In genomic region chr3:184298759-184299487, GRCh38 we compare ENCODE assay signal across 8 cellular contexts. TPM values are rescaled to one million over a fixed set of nuclear protein-coding genes. Genes with fewer than 3 reads are reported as not detected.
DNase-seq lines count a peak whose midpoint lies in the region; ATAC-seq and TF ChIP-seq lines count a peak whose summit lies in the region.

TSS of gene PSMD2 (plus strand) at chr3:184299241. CDS start at chr3:184299267, 26 bp downstream.

- H3K4me3 Mint-ChIP-seq in immature natural killer cell = peak within 1 kb of the TSS; percentile 92 to 97 (median 92)

- H3K27me3 Mint-ChIP-seq in immature natural killer cell (ENCODE audit: low read depth in 3 of 3) = peaks cover 0 to 6% (median 2%) of the 10 kb centered on the region in 3 donors

- H3K27ac ChIP-seq in caudate nucleus (ENCODE audit: low read depth, low read length) = peak within 1 kb of the TSS; percentile 77

- no peak for TF ChIP-seq CTCF in AG09319 (IDR thresholded peaks at IDR 0.05; ENCODE audit: low read depth, low read length)

- peak; percentile 93 for ATAC-seq in GM19035 (IDR thresholded peaks at IDR 0.05; ENCODE audit: unreplicated experiment)
- peak; percentile 92 for ATAC-seq in HG03342 (IDR thresholded peaks at IDR 0.05; ENCODE audit: unreplicated experiment)

- no peaks in the 10 kb centered on the region for H3K9me3 Mint-ChIP-seq in immature natural killer cell

- H3K27ac Mint-ChIP-seq in immature natural killer cell = peak within 1 kb of the TSS; percentile 84 to 96 (median 91)

- peak; percentile 90 for DNase-seq in AG09319 (ENCODE audit: extremely low read depth, low read depth)
- DNase-seq in NCI-H345 treated with DMSO at 0.1 percent for 48 hours (lab: John Stamatoyannopoulos, UW; ENCODE audit: unreplicated experiment) = peak; percentile 96
- peak; percentile 96 to 98 (median 98) for DNase-seq in activated CD4-positive, CD25-positive, alpha-beta regulatory T cell (lab: John Stamatoyannopoulos, UW)
- DNase-seq in caudate nucleus (lab: John Stamatoyannopoulos, UW) = peak; percentile 44 to 99 (median 94)
- DNase-seq in immature natural killer cell = peak; percentile 96 to 97 (median 96)
- DNase-seq in smooth muscle cell of the brain vasculature (ENCODE audit: low read depth, low spot score) = peak; percentile 90

- H3K36me3 Mint-ChIP-seq in immature natural killer cell = peaks cover 3 to 26% (median 13%) of the 10 kb centered on the region in 3 donors

- H3K4me1 Mint-ChIP-seq in immature natural killer cell = peaks cover 22 to 41% of the 10 kb centered on the region in 2 donors

RNA-seq across cellular contexts. Expression of gene PSMD2, which starts in this region (rescaled TPM):
- polyA plus RNA-seq in immature natural killer cell = 100 to 1,000 TPM; 169 to 295 (median 250) TPM

Comparison
In these comparisons a context has a peak if more than half of its experiments do, and no peak if none do; other contexts are left out.
1. Peak in every context shown above with its lines: DNase-seq, ATAC-seq and H3K27ac ChIP-seq.